Comparison of ENCODE assay signal across 1 cellular context in genomic region chr10:103685880-103686669, GRCh38.
TF ChIP-seq lines count a peak whose summit lies in the region.

No MANE protein-coding gene starts in this region.

TF ChIP-seq in HEK293, 187 proteins besides CTCF, POLR2A, EP300 and RAD21 (continued from another document):
- TF ChIP-seq ZNF391 (tag by site-specific recombination; IDR thresholded peaks at IDR 0.05; ENCODE audit: borderline replicate concordance, low read depth) (no peak), SP2 (tag by site-specific recombination; IDR thresholded peaks at IDR 0.05) (no peak), SCRT2 (tag by site-specific recombination; IDR thresholded peaks at IDR 0.05) (no peak), ZNF544 (tag by site-specific recombination; IDR thresholded peaks at IDR 0.05) (no peak), ZNF561 (tag by site-specific recombination; IDR thresholded peaks at IDR 0.05; ENCODE audit: borderline replicate concordance) (no peak), PRDM6 (tag by site-specific recombination; IDR thresholded peaks at IDR 0.05) (no peak), ZNF629 (tag by site-specific recombination; IDR thresholded peaks at IDR 0.05) (0 out of 2 replicates have a peak, but pooled peaks have one; percentile 33), ZNF776 (tag by site-specific recombination; IDR thresholded peaks at IDR 0.05; ENCODE audit: borderline replicate concordance) (no peak), ZNF366 (tag by site-specific recombination; conservative IDR thresholded peaks at IDR 0.05) (peak; percentile 36; the same call in 1 of the 2 replicates), ZNF112 (tag by site-specific recombination; IDR thresholded peaks at IDR 0.05) (no peak), ZBTB20 (tag by site-specific recombination; IDR thresholded peaks at IDR 0.05) (peak; percentile 27; the same call in 1 of the 2 replicates), ZNF184 (tag by site-specific recombination; IDR thresholded peaks at IDR 0.05) (0 out of 2 replicates have a peak, but pooled peaks have one; percentile 11)
